In the genomic region with DNA sequence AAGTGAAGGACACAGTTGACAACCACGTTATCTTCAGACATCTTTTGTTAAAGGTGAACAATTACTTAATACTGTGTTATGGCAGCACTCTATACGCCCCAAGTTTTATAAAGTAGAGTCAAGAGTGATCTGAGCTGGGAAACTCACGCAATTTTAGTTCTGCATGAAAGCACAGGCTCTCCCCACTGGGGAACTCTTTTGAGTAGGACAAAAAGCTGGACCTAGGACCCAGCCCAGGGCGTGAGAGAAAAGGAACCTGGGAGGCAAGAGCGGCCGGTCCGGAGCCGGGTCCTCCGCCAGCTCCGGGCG, we compare ENCODE assay signal across 8 cellular contexts.
DNase-seq lines count a peak whose midpoint lies in the region; ATAC-seq and TF ChIP-seq lines count a peak whose summit lies in the region.

No MANE protein-coding gene starts in this region.

- H3K4me1 ChIP-seq in mucosa of rectum (ENCODE audit: control insufficient read depth in 2 of 2, insufficient read depth in 2 of 2, low read length in 2 of 2): peaks cover 5% of the 10 kb centered on the region in 2 donors
- no peaks in the 10 kb centered on the region for H3K4me1 ChIP-seq in urinary bladder (ENCODE audit: insufficient read depth)

- H3K36me3 Mint-ChIP-seq in activated naive CD4-positive, alpha-beta T cell treated with anti-CD3 and anti-CD28 coated beads, Interleukin-2, amount 10 ng/mL, durations not matched to agents 7 days and 5 days: peaks cover 1% of the 10 kb centered on the region

- no peaks in the 10 kb centered on the region for H3K27me3 ChIP-seq in mucosa of rectum (ENCODE audit: control insufficient read depth in 2 of 2, insufficient read depth in 2 of 2, low read length in 2 of 2)

- no peak for TF ChIP-seq CTCF in cardiac fibroblast (IDR thresholded peaks at IDR 0.05; ENCODE audit: low read depth, low read length)

- H3K27ac ChIP-seq in mucosa of rectum (ENCODE audit: low read depth in 2 of 2, low read length in 2 of 2) (peak overlapping the region in 1 of 2 donors; percentile 52), urinary bladder (ENCODE audit: low read depth) (peak overlapping the region; percentile 38)

- 1% methylated on average over 11 of the region's 11 CpGs for WGBS in urinary bladder

- peak overlapping the region; percentile 36 to 67 for H3K4me3 ChIP-seq in cardiac fibroblast (replicated peaks in 1 of 2; ENCODE audit: low read depth in 2 of 2, low read length in 2 of 2)
- peak overlapping the region; percentile 64 to 82 for H3K4me3 ChIP-seq in mucosa of rectum (ENCODE audit: low read length in 2 of 2)
- peak overlapping the region; percentile 86 for H3K4me3 ChIP-seq in urinary bladder (ENCODE audit: low read depth, low read length)

- H3K36me3 ChIP-seq in mucosa of rectum (ENCODE audit: control insufficient read depth in 2 of 2, insufficient read depth in 2 of 2, low read length in 2 of 2): no peaks in the 10 kb centered on the region
- no peaks in the 10 kb centered on the region for H3K36me3 ChIP-seq in urinary bladder (ENCODE audit: insufficient read depth)

- no peak for ATAC-seq in GM18519 (IDR thresholded peaks at IDR 0.05; ENCODE audit: low FRiP score, unreplicated experiment)

- H3K4me3 Mint-ChIP-seq in activated naive CD4-positive, alpha-beta T cell treated with anti-CD3 and anti-CD28 coated beads, Interleukin-2, amount 10 ng/mL, durations not matched to agents 7 days and 5 days: peak overlapping the region; percentile 79

- H3K9me3 ChIP-seq in mucosa of rectum (ENCODE audit: control insufficient read depth in 2 of 2, low read length in 2 of 2): no peaks in the 10 kb centered on the region

- DNase-seq in activated naive CD4-positive, alpha-beta T cell treated with anti-CD3 and anti-CD28 coated beads, Interleukin-2, amount 10 ng/mL, durations not matched to agents 7 days and 5 days: no peak
- no peak for DNase-seq in activated naive CD4-positive, alpha-beta T cell treated with anti-CD3 and anti-CD28 coated beads, Interleukin-2, amount 50 U/mL, for 16 hours
- no peak for DNase-seq in cardiac fibroblast (ENCODE audit: low read depth in 2 of 2)
- no peak for DNase-seq in stimulated activated CD4-positive, alpha-beta T cell treated with anti-CD3 and anti-CD28 coated beads, Interleukin-1b, Interleukin-23, amount 100 ng/mL, for 48 hours
- DNase-seq in DMS 273 (lab: John Stamatoyannopoulos, UW; ENCODE audit: unreplicated experiment): no peak

- H3K27me3 Mint-ChIP-seq in activated naive CD4-positive, alpha-beta T cell treated with anti-CD3 and anti-CD28 coated beads, Interleukin-2, amount 10 ng/mL, durations not matched to agents 7 days and 5 days: peaks cover 66% of the 10 kb centered on the region

- no peaks in the 10 kb centered on the region for H3K9me3 Mint-ChIP-seq in activated naive CD4-positive, alpha-beta T cell treated with anti-CD3 and anti-CD28 coated beads, Interleukin-2, amount 10 ng/mL, durations not matched to agents 7 days and 5 days

- CTCF ChIA-PET in activated naive CD4-positive, alpha-beta T cell treated with anti-CD3 and anti-CD28 coated beads, Interleukin-2, amount 10 ng/mL, durations not matched to agents 7 days and 5 days (lab: Charles Lee): interaction anchor here (2.5 kb wide), 1 partner anchor 8 kb away, joined by 8 read pairs; no protein-coding TSS in a partner anchor

- no peak overlapping the region for H3K27ac Mint-ChIP-seq in activated naive CD4-positive, alpha-beta T cell treated with anti-CD3 and anti-CD28 coated beads, Interleukin-2, amount 10 ng/mL, durations not matched to agents 7 days and 5 days

- H3K4me1 Mint-ChIP-seq in activated naive CD4-positive, alpha-beta T cell treated with anti-CD3 and anti-CD28 coated beads, Interleukin-2, amount 10 ng/mL, durations not matched to agents 7 days and 5 days: peaks cover 29% of the 10 kb centered on the region

- H3K9ac ChIP-seq in mucosa of rectum (ENCODE audit: low read depth in 1 of 2, low read length in 2 of 2): peak overlapping the region in 1 of 2 donors; percentile 72
